10 cellular contexts compared by ENCODE assay signal in the genomic region with DNA sequence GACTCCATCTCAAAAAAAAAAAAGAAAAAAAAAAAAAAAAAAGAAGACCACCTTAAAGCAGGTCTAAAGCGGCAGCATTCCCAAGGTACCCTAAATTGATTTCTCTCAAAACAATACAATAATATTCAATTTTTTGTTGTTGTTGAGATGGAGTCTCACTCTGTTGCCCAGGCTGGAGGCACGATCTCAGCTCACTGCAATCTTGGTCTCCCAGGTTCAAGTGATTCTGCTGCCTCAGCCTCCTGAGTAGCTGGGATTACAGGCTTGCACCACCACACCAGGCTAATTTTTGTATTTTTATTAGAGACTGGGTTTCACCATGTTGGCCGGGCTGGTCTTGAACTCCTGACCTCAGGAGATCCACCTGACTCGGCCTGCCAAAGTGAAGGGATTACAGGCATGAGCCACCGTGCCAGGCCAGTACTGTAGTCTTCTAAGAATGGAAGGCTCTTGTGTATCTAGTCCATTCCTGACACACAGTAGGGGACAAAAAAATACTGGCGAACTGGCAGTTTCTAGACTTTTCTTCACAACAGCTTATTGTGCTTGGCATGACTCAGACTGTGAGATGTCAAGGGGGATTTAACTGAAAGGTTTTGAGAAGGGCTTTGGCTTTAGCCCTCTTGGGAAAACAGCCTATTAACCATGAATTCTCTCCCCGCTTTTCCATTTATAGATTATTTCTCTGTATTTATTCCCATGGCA. TPM values are rescaled to one million over a fixed set of nuclear protein-coding genes. Genes with fewer than 3 reads are reported as not detected.
DNase-seq lines count a peak whose midpoint lies in the region; ATAC-seq and TF ChIP-seq lines count a peak whose summit lies in the region.
"Had no signal": no experiment of that assay in that cellular context is flagged by ENCODE, and none has a peak within 500 bp of the region (broad histone marks: within the 10 kb centered on the region; RNA-seq: fewer than 3 reads in every experiment).

No MANE protein-coding gene starts in this region.

- H3K27me3 Mint-ChIP-seq in activated B cell treated with CpG ODN at 0.5 μM for 24 hours = no peaks in the 10 kb centered on the region
- H3K27me3 Mint-ChIP-seq: type B pancreatic cell had no signal

- peaks cover 31% of the 10 kb centered on the region for H3K4me1 Mint-ChIP-seq in activated B cell treated with CpG ODN at 0.5 μM for 24 hours

- DNase-seq in activated B cell treated with CpG ODN at 0.5 μM for 24 hours = no peak
- DNase-seq in retinal pigment epithelial cell (ENCODE audit: low read depth) = peak; percentile 97
- no peak for DNase-seq in MV-4-11 (lab: John Stamatoyannopoulos, UW)
- no peak for DNase-seq in NCI-H1694 (lab: John Stamatoyannopoulos, UW)
- no peak for DNase-seq in H4 (ENCODE audit: low spot score)
- DNase-seq in C1 segment of cervical spinal cord (lab: John Stamatoyannopoulos, UW) = no peak
- DNase-seq: stimulated activated CD4-positive, alpha-beta T cell treated with anti-CD3 and anti-CD28 coated beads, Interleukin-12 subunit alpha, Interleukin-12 subunit beta, amount 100 ng/mL, for 4 hours had no signal

- no peaks in the 10 kb centered on the region for H3K9me3 Mint-ChIP-seq in activated B cell treated with CpG ODN at 0.5 μM for 24 hours
- H3K9me3 Mint-ChIP-seq: type B pancreatic cell had no signal

- CTCF ChIA-PET in activated B cell treated with CpG ODN at 0.5 μM for 24 hours (lab: Charles Lee) = interaction anchor here (0.9 kb wide), 1 partner anchor 38 kb away, joined by 3 read pairs; no protein-coding TSS in a partner anchor

- ATAC-seq in GM19023 (IDR thresholded peaks at IDR 0.05; ENCODE audit: unreplicated experiment) (peak; percentile 30), HG02759 (IDR thresholded peaks at IDR 0.05; ENCODE audit: unreplicated experiment) (peak; percentile 17), activated B cell treated with CpG ODN at 0.5 μM for 24 hours (ENCODE audit: low read depth) (peak; percentile 51)

- TF ChIP-seq CTCF in activated B cell treated with CpG ODN at 0.5 μM for 24 hours (IDR thresholded peaks at IDR 0.05) = no peak
- no peak for TF ChIP-seq CTCF in retinal pigment epithelial cell (conservative IDR thresholded peaks at IDR 0.05; ENCODE audit: low read depth, low read length)

- H3K36me3 Mint-ChIP-seq in activated B cell treated with CpG ODN at 0.5 μM for 24 hours (ENCODE audit: low read depth) = peaks cover 4% of the 10 kb centered on the region

- H3K27ac Mint-ChIP-seq in activated B cell treated with CpG ODN at 0.5 μM for 24 hours = peak overlapping the region; percentile 77
- H3K27ac Mint-ChIP-seq: type B pancreatic cell had no signal

- intact Hi-C loops in activated B cell treated with CpG ODN at 0.5 μM for 24 hours (cut with micrococcal nuclease) = no loop called here

- POLR2A ChIA-PET in activated B cell treated with CpG ODN at 0.5 μM for 24 hours (lab: Charles Lee) = interaction anchor here (0.6 to 1.1 kb wide), 2 partner anchors 17 to 551 kb away, joined by 3 to 4 read pairs; no protein-coding TSS in a partner anchor

- no peak overlapping the region for H3K4me3 ChIP-seq in retinal pigment epithelial cell (ENCODE audit: low read length)

- peak overlapping the region; percentile 58 for H3K4me3 Mint-ChIP-seq in activated B cell treated with CpG ODN at 0.5 μM for 24 hours
- H3K4me3 Mint-ChIP-seq: type B pancreatic cell had no signal

RNA-seq across cellular contexts. Expression of gene CDR2, which starts 17.3 kb away (rescaled TPM):
- 6.2 and 6.7 TPM in 2 replicates for total RNA-seq in activated B cell treated with CpG ODN at 0.5 μM for 24 hours
- 22.0 and 22.4 TPM in 2 replicates for total RNA-seq in H4 (2014; rRNA removed; shearing (Covaris generic))

RNA-seq across cellular contexts. Expression of gene POLR3E, which starts 59.9 kb away (rescaled TPM):
- total RNA-seq in activated B cell treated with CpG ODN at 0.5 μM for 24 hours = 92.3 and 97.1 TPM in 2 replicates
- total RNA-seq in H4 (2014; rRNA removed; shearing (Covaris generic)) = 23.2 and 29.2 TPM in 2 replicates
